ENCODE assay signal across 8 cellular contexts in the genomic region with DNA sequence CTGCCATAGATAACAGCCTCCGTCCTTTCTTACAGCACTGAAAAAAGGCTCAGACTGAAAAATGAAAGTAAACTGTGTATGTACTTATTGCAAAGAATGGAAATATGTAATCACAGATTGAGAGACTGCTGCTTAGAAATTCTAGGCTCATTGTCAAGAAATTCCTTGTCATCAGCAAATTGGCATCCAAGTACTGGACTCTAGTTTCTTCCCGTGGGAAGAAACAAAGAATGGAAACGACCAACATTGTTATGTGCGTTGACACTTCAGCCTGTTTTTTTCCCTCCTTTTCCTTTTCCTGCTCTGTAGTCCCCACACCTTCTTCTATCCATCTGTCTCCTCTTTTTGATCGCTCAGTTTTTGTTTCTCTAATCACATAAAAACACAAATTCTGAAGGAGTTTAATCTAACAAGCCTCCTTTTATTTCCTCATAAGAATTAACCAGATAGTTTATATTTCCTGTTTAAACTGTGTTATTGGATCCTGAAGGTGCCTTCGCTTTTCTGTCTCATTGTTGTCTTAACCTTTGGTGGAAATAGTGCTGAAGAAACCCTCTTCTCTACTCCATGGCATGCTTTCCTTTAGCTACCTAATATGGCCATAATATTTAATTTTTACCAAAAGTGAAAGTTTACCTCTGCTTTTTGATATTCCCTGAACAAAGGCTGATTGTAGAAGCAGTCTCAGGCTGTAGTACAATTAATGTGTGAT. TPM values are rescaled to one million over a fixed set of nuclear protein-coding genes. Genes with fewer than 3 reads are reported as not detected.
DNase-seq lines count a peak whose midpoint lies in the region; ATAC-seq and TF ChIP-seq lines count a peak whose summit lies in the region.

No MANE protein-coding gene starts in this region.

- H3K4me3 ChIP-seq in endocrine pancreas (ENCODE audit: control insufficient read depth, insufficient read depth, low read length): peak overlapping the region; percentile 65
- peak overlapping the region; percentile 15 to 22 for H3K4me3 ChIP-seq in prostate gland

- no peak overlapping the region for H3K23ac ChIP-seq in H9 (ENCODE audit: insufficient read length, low read depth, low read length)

- H2AFZ ChIP-seq in H9 (ENCODE audit: low read length): no peak overlapping the region

- TF ChIP-seq CTCF in prostate gland (IDR thresholded peaks at IDR 0.05): no peak
- no peak for TF ChIP-seq CTCF in H9 (conservative IDR thresholded peaks at IDR 0.05)

- no peak overlapping the region; a peak in 1 of 7 replicates for H3K27ac Mint-ChIP-seq in H9

- no peak overlapping the region for H3T11ph ChIP-seq in H9 (ENCODE audit: low read length)

- no peak overlapping the region for H2BK20ac ChIP-seq in H9 (ENCODE audit: low read depth, low read length, poor library complexity, severe bottlenecking)

- no peak overlapping the region for H3K4me3 Mint-ChIP-seq in H9

- H2BK15ac ChIP-seq in H9 (ENCODE audit: low read depth, low read length): no peak overlapping the region

- H3K14ac ChIP-seq in H9 (ENCODE audit: insufficient read depth, low read length): no peak overlapping the region

- no peak overlapping the region for H2AK5ac ChIP-seq in H9 (ENCODE audit: insufficient read length, low read length)

- H3K56ac ChIP-seq in H9 (ENCODE audit: insufficient read length, low read depth, low read length): no peak overlapping the region

- no peak overlapping the region for H3K18ac ChIP-seq in H9 (ENCODE audit: insufficient read length, low read depth, low read length)

- H3K4me2 ChIP-seq in H9 (ENCODE audit: insufficient read depth, insufficient read length, low read length): no peak overlapping the region

- no peak overlapping the region for H2BK12ac ChIP-seq in H9 (ENCODE audit: insufficient read length, low read depth, low read length)

- no peak overlapping the region for H4K5ac ChIP-seq in H9 (ENCODE audit: insufficient read length, low read depth, low read length)

- H3K9ac ChIP-seq in endocrine pancreas (ENCODE audit: control insufficient read depth, insufficient read depth, low read length) (no peak overlapping the region), H9 (ENCODE audit: extremely low read depth, insufficient read length, low read length) (no peak overlapping the region)

- H3K36me3 Mint-ChIP-seq in H9 (ENCODE audit: insufficient read depth in 1 of 3, low read depth in 3 of 3): no peaks in the 10 kb centered on the region; a peak in 1 of 7 replicates

- intact Hi-C loops in prostate gland (cut with DNase I): no loop called here

- peaks cover 0 to 4% of the 10 kb centered on the region in 2 experiments; a peak in 2 of 4 replicates for H3K4me1 Mint-ChIP-seq in H9

- H4K8ac ChIP-seq in H9 (replicated peaks; ENCODE audit: insufficient read length, low read depth, low read length): no peak overlapping the region

- H3K4ac ChIP-seq in H9 (ENCODE audit: low read depth, low read length): no peak overlapping the region

- H2BK120ac ChIP-seq in H9 (ENCODE audit: low read depth, low read length, poor library complexity, severe bottlenecking): no peak overlapping the region

- no peaks in the 10 kb centered on the region for H4K20me1 ChIP-seq in H9 (ENCODE audit: control insufficient read depth, insufficient read depth, insufficient read length)

- peak; percentile 81 for ATAC-seq in GM19035 (IDR thresholded peaks at IDR 0.05; ENCODE audit: unreplicated experiment)

- no peaks in the 10 kb centered on the region for H3K79me1 ChIP-seq in H9 (ENCODE audit: insufficient read depth, low read depth, low read length, poor library complexity, severe bottlenecking)

- H3K9me3 Mint-ChIP-seq in H9: no peaks in the 10 kb centered on the region; a peak in 1 of 5 replicates

- H3K9me3 ChIP-seq in endocrine pancreas (ENCODE audit: control insufficient read depth, low read length): no peaks in the 10 kb centered on the region
- H3K9me3 ChIP-seq in prostate gland: no peaks in the 10 kb centered on the region
- no peaks in the 10 kb centered on the region for H3K9me3 ChIP-seq in H9 (ENCODE audit: control insufficient read depth, low read depth, low read length)

- H3K27me3 Mint-ChIP-seq in H9 (ENCODE audit: low read depth): no peaks in the 10 kb centered on the region

- no peaks in the 10 kb centered on the region for H3K79me2 ChIP-seq in H9 (ENCODE audit: insufficient read depth, low read length)

- peak; percentile 39 for DNase-seq in AG08396 (ENCODE audit: low spot score)
- DNase-seq in NCI-H226: peak; percentile 44
- no peak for DNase-seq in prostate gland (ENCODE audit: low spot score)
- DNase-seq in H9: no peak
- no peak for DNase-seq in hippocampal formation (lab: John Stamatoyannopoulos, UW)
- no peak for DNase-seq in mesenteric fat pad (ENCODE audit: low spot score)

- no peak overlapping the region for H2BK5ac ChIP-seq in H9 (ENCODE audit: insufficient read length, low read length)

- TF ChIP-seq POLR2A in prostate gland (IDR thresholded peaks at IDR 0.05): no peak

- 8% methylated on average over 6 of the region's 6 CpGs for WGBS in prostate gland
- WGBS in H9 (ENCODE audit: extremely low coverage, insufficient read length, low lambda C conversion rate): no CpG with 5 or more reads among the region's 6 CpGs

- peaks cover 5% of the 10 kb centered on the region for H3K4me1 ChIP-seq in endocrine pancreas (ENCODE audit: control insufficient read depth, insufficient read depth, low read length)
- no peaks in the 10 kb centered on the region for H3K4me1 ChIP-seq in prostate gland (replicated peaks)
- H3K4me1 ChIP-seq in H9 (ENCODE audit: insufficient read depth, low read length): no peaks in the 10 kb centered on the region

- H3K27me3 ChIP-seq in endocrine pancreas (ENCODE audit: control insufficient read depth, insufficient read depth, low read length) (no peaks in the 10 kb centered on the region), prostate gland (replicated peaks; ENCODE audit: insufficient read depth) (no peaks in the 10 kb centered on the region), H9 (ENCODE audit: insufficient read depth, low read length) (no peaks in the 10 kb centered on the region)

- no peaks in the 10 kb centered on the region for H3K23me2 ChIP-seq in H9 (ENCODE audit: insufficient read length, low read depth, low read length, poor library complexity, severe bottlenecking)

- no peaks in the 10 kb centered on the region for H3K36me3 ChIP-seq in endocrine pancreas (ENCODE audit: control insufficient read depth, insufficient read depth, low read length)
- no peaks in the 10 kb centered on the region for H3K36me3 ChIP-seq in prostate gland

- no peak overlapping the region for H4K91ac ChIP-seq in H9 (ENCODE audit: insufficient read length, low read depth, low read length)

- H3K27ac ChIP-seq in prostate gland (peak overlapping the region; percentile 28 to 51), H9 (ENCODE audit: insufficient read length, low read depth, low read length) (no peak overlapping the region)

RNA-seq across cellular contexts. Expression of a gene that starts 20.0 kb away (rescaled TPM):
- total RNA-seq in prostate gland: under 1 TPM; 0.85 to 0.96 TPM
- not detected in 2 replicates for total RNA-seq in H9 (2021)
- total RNA-seq in mesenteric fat pad: 0.45 TPM

RNA-seq across cellular contexts. Expression of a gene that starts 50.1 kb away (rescaled TPM):
- 10 to 100 TPM; 43.9 to 49.8 TPM for total RNA-seq in prostate gland
- not detected in 2 replicates for total RNA-seq in H9 (2021)
- 75.8 TPM for total RNA-seq in mesenteric fat pad

Comparison
In these comparisons a context has a peak if more than half of its experiments do, and no peak if none do; other contexts are left out.
1. DNase-seq: peak in AG08396 (single experiment) and NCI-H226 (single experiment); none in prostate gland (single experiment), H9 (single experiment), hippocampal formation (0 of 2) and mesenteric fat pad (single experiment).
2. RNA of a gene that starts 50.1 kb away (total RNA-seq): 75.8 TPM in mesenteric fat pad (single experiment) and 43.9 to 49.8 TPM in prostate gland; not detected in H9; every median in the first group is over 10 times any median in the second.